ENCODE assay signal across 1 cellular context in genomic region chr6:34239240-34239825, GRCh38.
TF ChIP-seq lines count a peak whose summit lies in the region.

No MANE protein-coding gene starts in this region.

TF ChIP-seq in HEK293, 187 proteins besides CTCF, POLR2A, EP300 and RAD21 (continued from another document):
- no peak for TF ChIP-seq ZNF488 (tag by site-specific recombination; IDR thresholded peaks at IDR 0.05)
- TF ChIP-seq ZNF398 (tag by site-specific recombination; IDR thresholded peaks at IDR 0.05), result no peak
TF ChIP-seq in HEK293: peak in this region for 6.
